8 cellular contexts compared by ENCODE assay signal in the genomic region with DNA sequence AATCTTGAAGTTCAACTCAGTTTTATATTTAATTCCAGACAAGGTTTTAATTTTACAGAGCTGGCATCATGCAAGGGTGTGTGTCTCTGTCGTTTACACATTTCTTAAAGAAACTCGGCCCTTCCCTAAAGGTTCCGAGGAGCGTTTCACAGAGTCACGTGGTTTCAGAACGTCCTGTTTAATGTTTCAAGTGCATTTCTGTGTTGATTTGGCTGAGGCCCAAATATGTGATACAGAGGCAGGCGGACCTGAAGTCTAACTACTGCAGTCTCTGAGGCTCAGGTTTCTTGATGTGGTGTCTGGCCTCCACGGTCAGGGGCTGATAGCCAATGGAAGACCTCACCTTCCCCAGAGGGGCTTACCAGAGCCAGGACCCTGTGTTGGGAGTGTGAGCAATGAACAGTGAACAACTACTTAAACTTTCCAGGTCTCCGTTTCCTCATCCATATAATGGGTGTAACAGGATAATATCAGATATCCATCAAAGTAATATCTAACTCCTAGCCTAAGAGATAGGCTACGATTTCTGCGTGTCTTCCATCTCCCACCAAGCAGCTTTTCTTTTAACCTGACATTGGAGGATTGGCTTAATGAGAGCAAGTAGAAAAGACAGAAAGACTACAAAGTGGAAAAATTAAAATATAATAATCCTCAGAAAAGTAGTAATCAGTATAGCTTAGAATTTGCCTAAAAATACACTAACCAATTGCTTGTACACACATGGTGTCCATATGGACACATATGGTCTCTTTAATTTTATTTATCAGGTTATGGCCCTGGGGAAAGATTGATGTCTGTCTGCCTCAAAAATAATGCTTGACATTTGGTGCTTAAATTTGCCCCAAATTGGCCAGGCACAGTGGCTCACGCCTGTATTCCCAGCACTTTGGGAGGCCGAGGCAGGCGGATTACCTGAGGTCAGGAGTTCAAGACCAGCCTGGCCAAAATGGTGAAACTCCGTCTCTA. TPM values are rescaled to one million over a fixed set of nuclear protein-coding genes. Genes with fewer than 3 reads are reported as not detected.
DNase-seq lines count a peak whose midpoint lies in the region; ATAC-seq, FAIRE-seq and TF ChIP-seq lines count a peak whose summit lies in the region.

No MANE protein-coding gene starts in this region.

- no peak for TF ChIP-seq CTCF in activated CD8-positive, alpha-beta T cell treated with anti-CD3 and anti-CD28 coated beads for 36 hours (IDR thresholded peaks at IDR 0.05)

- H3K4me1 Mint-ChIP-seq in activated CD8-positive, alpha-beta T cell treated with anti-CD3 and anti-CD28 coated beads for 36 hours (ENCODE audit: low read depth) = peaks cover 48% of the 10 kb centered on the region
- H3K4me1 Mint-ChIP-seq in stimulated activated naive B cell treated with anti-CD40 and anti-IgM and Interleukin-4, amounts not matched to agents 10 μg/mL and 1 μg/mL and 100 μg/mL, for 72 hours = peaks cover 29 to 64% of the 10 kb centered on the region in 2 donors

- H3K27ac Mint-ChIP-seq in activated CD8-positive, alpha-beta T cell treated with anti-CD3 and anti-CD28 coated beads for 36 hours = peak overlapping the region; percentile 27
- H3K27ac Mint-ChIP-seq in stimulated activated naive B cell treated with anti-CD40 and anti-IgM and Interleukin-4, amounts not matched to agents 10 μg/mL and 1 μg/mL and 100 μg/mL, for 72 hours = peak overlapping the region; percentile 69

- H3K27me3 Mint-ChIP-seq in activated CD8-positive, alpha-beta T cell treated with anti-CD3 and anti-CD28 coated beads for 36 hours = peaks cover 24% of the 10 kb centered on the region
- H3K27me3 Mint-ChIP-seq in stimulated activated naive B cell treated with anti-CD40 and anti-IgM and Interleukin-4, amounts not matched to agents 10 μg/mL and 1 μg/mL and 100 μg/mL, for 72 hours = peaks cover 23 to 34% of the 10 kb centered on the region in 2 donors

- H3K9me3 ChIP-seq in iPS-15b (ENCODE audit: control insufficient read depth, insufficient read depth, low read length) = no peaks in the 10 kb centered on the region

- H3K9ac ChIP-seq in iPS-15b (ENCODE audit: low read depth, low read length) = no peak overlapping the region

- ATAC-seq in activated CD8-positive, alpha-beta T cell treated with anti-CD3 and anti-CD28 coated beads for 36 hours = no peak
- ATAC-seq in stimulated activated naive B cell treated with anti-CD40 and anti-IgM and Interleukin-4, amounts not matched to agents 10 μg/mL and 1 μg/mL and 100 μg/mL, for 72 hours (replicated peaks) = no peak
- no peak for ATAC-seq in GM21528 (IDR thresholded peaks at IDR 0.05; ENCODE audit: low FRiP score, unreplicated experiment)

- H3K4me3 Mint-ChIP-seq in activated CD8-positive, alpha-beta T cell treated with anti-CD3 and anti-CD28 coated beads for 36 hours = peak overlapping the region; percentile 72
- peak overlapping the region; percentile 89 to 95 for H3K4me3 Mint-ChIP-seq in stimulated activated naive B cell treated with anti-CD40 and anti-IgM and Interleukin-4, amounts not matched to agents 10 μg/mL and 1 μg/mL and 100 μg/mL, for 72 hours

- H3K4me3 ChIP-seq in iPS-15b (ENCODE audit: low read depth, low read length) = peak overlapping the region; percentile 27

- intact Hi-C loops in activated CD8-positive, alpha-beta T cell treated with anti-CD3 and anti-CD28 coated beads for 36 hours (cut with micrococcal nuclease) = loop anchor here (5.0 kb wide), 1 partner anchor 53 kb away; no protein-coding TSS in a partner anchor

- peaks cover 75% of the 10 kb centered on the region for H3K27me3 ChIP-seq in iPS-15b (ENCODE audit: control insufficient read depth, insufficient read depth, low read length)

- no peaks in the 10 kb centered on the region for H3K36me3 ChIP-seq in iPS-15b (ENCODE audit: control insufficient read depth, insufficient read depth, low read length)

- peaks cover 10% of the 10 kb centered on the region for H3K4me1 ChIP-seq in iPS-15b (ENCODE audit: control insufficient read depth, insufficient read depth, low read length)

- TF ChIP-seq POLR2A in H54 (IDR thresholded peaks at IDR 0.05; ENCODE audit: low read depth, low read length) = no peak

- in situ Hi-C loops in G401 (cut with HindIII; ENCODE audit: low sequenced_read_pairs) = no loop called here

- DNase-seq in G401 (ENCODE audit: low spot score) (peak; percentile 23), NCI-H128 (lab: John Stamatoyannopoulos, UW; ENCODE audit: unreplicated experiment) (peak; percentile 32), C1 segment of cervical spinal cord (lab: John Stamatoyannopoulos, UW) (no peak), H54 (ENCODE audit: insufficient read length, low spot score) (no peak)
- DNase-seq in activated CD8-positive, alpha-beta T cell treated with anti-CD3 and anti-CD28 coated beads for 36 hours = peak; percentile 43
- no peak for DNase-seq in stimulated activated naive B cell treated with anti-CD40 and anti-IgM and Interleukin-4, amounts not matched to agents 10 μg/mL and 1 μg/mL and 100 μg/mL, for 72 hours

- CTCF ChIA-PET in activated CD8-positive, alpha-beta T cell treated with anti-CD3 and anti-CD28 coated beads for 36 hours (lab: Charles Lee) = interaction anchor here (0.7 to 1.0 kb wide), 2 partner anchors 12 to 135 kb away, joined by 3 read pairs; no protein-coding TSS in a partner anchor

- FAIRE-seq in H54 (lab: Jason Lieb, UNC) = no peak

- no peaks in the 10 kb centered on the region for H3K36me3 Mint-ChIP-seq in activated CD8-positive, alpha-beta T cell treated with anti-CD3 and anti-CD28 coated beads for 36 hours (ENCODE audit: low read depth)
- peaks cover 0 to 1% of the 10 kb centered on the region in 2 donors for H3K36me3 Mint-ChIP-seq in stimulated activated naive B cell treated with anti-CD40 and anti-IgM and Interleukin-4, amounts not matched to agents 10 μg/mL and 1 μg/mL and 100 μg/mL, for 72 hours

- POLR2A ChIA-PET in activated CD8-positive, alpha-beta T cell treated with anti-CD3 and anti-CD28 coated beads for 36 hours (lab: Charles Lee) = interaction anchor here (1.0 kb wide), 1 partner anchor 17 kb away, joined by 3 read pairs; no protein-coding TSS in a partner anchor

- no peaks in the 10 kb centered on the region for H3K9me3 Mint-ChIP-seq in activated CD8-positive, alpha-beta T cell treated with anti-CD3 and anti-CD28 coated beads for 36 hours
- H3K9me3 Mint-ChIP-seq in stimulated activated naive B cell treated with anti-CD40 and anti-IgM and Interleukin-4, amounts not matched to agents 10 μg/mL and 1 μg/mL and 100 μg/mL, for 72 hours = no peaks in the 10 kb centered on the region

RNA-seq across cellular contexts. Expression of a gene that starts 50.0 kb away (rescaled TPM):
- 0.44 and 0.62 TPM in 2 replicates for total RNA-seq in G401 (2014; rRNA removed; shearing (Covaris generic))
- 1 to 10 TPM in 1 of 2 experiments, under 1 TPM in 1; 0.63 to 1.4 TPM for total RNA-seq in activated CD8-positive, alpha-beta T cell treated with anti-CD3 and anti-CD28 coated beads for 36 hours

Comparison
In these comparisons a context has a peak if more than half of its experiments do, and no peak if none do; other contexts are left out.
1. DNase-seq: peak in G401 (single experiment), NCI-H128 (single experiment) and activated CD8-positive, alpha-beta T cell treated with anti-CD3 and anti-CD28 coated beads for 36 hours (single experiment); none in stimulated activated naive B cell treated with anti-CD40 and anti-IgM and Interleukin-4, amounts not matched to agents 10 μg/mL and 1 μg/mL and 100 μg/mL, for 72 hours (single experiment), C1 segment of cervical spinal cord (0 of 14) and H54 (single experiment).